In the genomic region with DNA sequence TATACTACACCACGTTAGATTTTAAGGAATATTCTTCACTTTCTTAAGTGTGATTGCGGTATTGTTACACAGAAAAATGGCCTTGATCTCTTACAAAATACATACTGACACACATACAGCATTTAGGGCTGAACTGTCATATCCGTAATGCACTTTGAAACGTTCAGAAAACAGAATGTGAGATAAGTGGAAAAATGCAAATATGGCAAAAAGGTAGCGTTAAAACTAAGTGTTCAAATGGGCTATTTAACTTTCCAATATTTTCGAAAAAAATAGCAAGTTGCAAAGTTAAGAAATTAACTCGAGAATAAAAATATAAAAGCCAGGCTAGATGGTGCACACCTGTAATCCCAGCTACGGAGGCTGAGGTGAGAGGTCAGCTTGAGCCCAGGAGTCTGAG, we compare ENCODE assay signal across 12 cellular contexts. TPM values are rescaled to one million over a fixed set of nuclear protein-coding genes. Genes with fewer than 3 reads are reported as not detected.
DNase-seq lines count a peak whose midpoint lies in the region; ATAC-seq and TF ChIP-seq lines count a peak whose summit lies in the region.
"Had no signal": no experiment of that assay in that cellular context is flagged by ENCODE, and none has a peak within 500 bp of the region (broad histone marks: within the 10 kb centered on the region; RNA-seq: fewer than 3 reads in every experiment).

No MANE protein-coding gene starts in this region.

- H3K79me2 ChIP-seq in neural progenitor cell (ENCODE audit: low read depth), result no peaks in the 10 kb centered on the region

- DNase-seq in AG10803 (ENCODE audit: low read depth) (no peak), colonic mucosa (no peak), neural progenitor cell (ENCODE audit: low spot score) (no peak), HAP-1 (ENCODE audit: low spot score in 2 of 2) (no peak), GM19240 (ENCODE audit: insufficient read length, low spot score) (no peak), islet precursor cell (no peak)
- DNase-seq: effector memory CD4-positive, alpha-beta T cell; GDM1; HCEC 1CT; MV-4-11 had no signal

- no peak overlapping the region for H2AFZ ChIP-seq in neural progenitor cell (replicated peaks)

- H3K4me1 ChIP-seq in colonic mucosa, result no peaks in the 10 kb centered on the region
- no peaks in the 10 kb centered on the region for H3K4me1 ChIP-seq in neural progenitor cell
- H3K4me1 ChIP-seq in HAP-1, result peaks cover 25% of the 10 kb centered on the region

- peaks cover 8% of the 10 kb centered on the region for H3K4me1 Mint-ChIP-seq in neural progenitor cell

- H3K9me3 ChIP-seq in KOPT-K1 (ENCODE audit: insufficient read depth, low read length, poor library complexity, severe bottlenecking) (peaks cover 10% of the 10 kb centered on the region), colonic mucosa (no peaks in the 10 kb centered on the region), neural progenitor cell (ENCODE audit: low read depth) (no peaks in the 10 kb centered on the region), HAP-1 (peaks cover 6% of the 10 kb centered on the region; the same call in 1 of the 2 replicates)

- H3K4me3 ChIP-seq in AG10803 (ENCODE audit: low read length) (peak overlapping the region; percentile 71), colonic mucosa (no peak overlapping the region), neural progenitor cell (no peak overlapping the region), HAP-1 (no peak overlapping the region)

- H3K27me3 ChIP-seq in colonic mucosa, result no peaks in the 10 kb centered on the region
- H3K27me3 ChIP-seq in neural progenitor cell, result no peaks in the 10 kb centered on the region
- H3K27me3 ChIP-seq in HAP-1 (ENCODE audit: low read depth), result no peaks in the 10 kb centered on the region

- no peak for ATAC-seq in HG03095 (IDR thresholded peaks at IDR 0.05; ENCODE audit: unreplicated experiment)

- in situ Hi-C loops in HAP-1 (cut with MboI; ENCODE audit: low sequenced_read_pairs), result no loop called here

- no peak for TF ChIP-seq CTCF in AG10803 (conservative IDR thresholded peaks at IDR 0.05; ENCODE audit: low read length)
- TF ChIP-seq CTCF in colonic mucosa (IDR thresholded peaks at IDR 0.05), result no peak
- TF ChIP-seq CTCF in neural progenitor cell (IDR thresholded peaks at IDR 0.05), result no peak

- no peaks in the 10 kb centered on the region for H3F3A ChIP-seq in neural progenitor cell (ENCODE audit: low read depth)

- H3K4me2 ChIP-seq in neural progenitor cell, result no peak overlapping the region

- no peak overlapping the region for H3K27ac Mint-ChIP-seq in neural progenitor cell

- H3K27ac ChIP-seq in KOPT-K1 (ENCODE audit: low read depth, low read length, poor library complexity, severe bottlenecking), result peak overlapping the region; percentile 98
- peak overlapping the region; percentile 94 for H3K27ac ChIP-seq in colonic mucosa
- no peak overlapping the region for H3K27ac ChIP-seq in neural progenitor cell

- peak overlapping the region; percentile 15 for H3K4me3 Mint-ChIP-seq in neural progenitor cell

- H4K20me1 ChIP-seq in neural progenitor cell (ENCODE audit: low read depth), result no peaks in the 10 kb centered on the region

- peaks cover 16% of the 10 kb centered on the region for H3K9me3 Mint-ChIP-seq in neural progenitor cell

- H3K36me3 Mint-ChIP-seq in neural progenitor cell, result peaks cover 4% of the 10 kb centered on the region

- H3K27me3 Mint-ChIP-seq in neural progenitor cell (ENCODE audit: insufficient read depth, low read depth), result no peaks in the 10 kb centered on the region

- H3K9ac ChIP-seq in colonic mucosa (ENCODE audit: low read depth in 2 of 2, low read length in 2 of 2) (peak overlapping the region; percentile 40 to 87), neural progenitor cell (no peak overlapping the region)

- intact Hi-C loops in colonic mucosa (cut with DNase I), result no loop called here

- H3K36me3 ChIP-seq in KOPT-K1 (ENCODE audit: insufficient read depth, low read length), result peaks cover 10% of the 10 kb centered on the region; the same call in 1 of the 2 replicates
- H3K36me3 ChIP-seq in colonic mucosa, result no peaks in the 10 kb centered on the region
- H3K36me3 ChIP-seq in neural progenitor cell, result no peaks in the 10 kb centered on the region
- no peaks in the 10 kb centered on the region for H3K36me3 ChIP-seq in HAP-1 (replicated peaks)

RNA-seq across cellular contexts. Expression of a gene that starts 1.7 kb away (rescaled TPM):
- total RNA-seq in colonic mucosa (10 to 100 TPM; 24.9 to 27.4 TPM), neural progenitor cell (ENCODE audit: low replicate concordance) (3.1 and 9.9 TPM in 2 replicates)
